In genomic region chr19:11295180-11295579, GRCh38 we compare ENCODE assay signal across 33 cellular contexts. TPM values are rescaled to one million over a fixed set of nuclear protein-coding genes. Genes with fewer than 3 reads are reported as not detected.
"Had no signal": no experiment of that assay in that cellular context is flagged by ENCODE, and none has a peak within 500 bp of the region (broad histone marks: within the 10 kb centered on the region; RNA-seq: fewer than 3 reads in every experiment).

No MANE protein-coding gene starts in this region.

- DNase-seq: activated B cell treated with CpG ODN at 0.5 μM for 24 hours; activated CD4-positive, alpha-beta memory T cell treated with anti-CD3 and anti-CD28 coated beads for 36 hours; activated CD4-positive, alpha-beta T cell treated with anti-CD3 and anti-CD28 coated beads for 4 hours; activated CD4-positive, alpha-beta T cell treated with anti-CD3 and anti-CD28 coated beads, Interleukin-2, amount 50 U/mL, for 1 hour; activated CD4-positive, CD25-positive, alpha-beta regulatory T cell treated with anti-CD3 and anti-CD28 coated beads, Interleukin-2, amount 50 U/mL, for 72 hours; activated CD8-positive, alpha-beta memory T cell treated with anti-CD3 and anti-CD28 coated beads, Interleukin-2, amount 50 U/mL, for 4 hours; activated gamma-delta T cell treated with Interleukin-2 at 50 U/mL for 16 hours; activated naive CD4-positive, alpha-beta T cell treated with anti-CD3 and anti-CD28 coated beads for 36 hours; activated T-cell treated with anti-CD3 and anti-CD28 coated beads for 4 hours; activated T-cell treated with anti-CD3 and anti-CD28 coated beads, Interleukin-2, amount 50 U/mL, for 4 hours; anterior cingulate cortex; caudate nucleus; cerebellar nuclear complex; Kasumi-1; KG1; MG63; NCI-H1048; NCI-H1105 treated with DMSO at 0.1 percent for 48 hours; NCI-H1436; NCI-H2029; NCI-H345; NCI-H524 treated with DMSO at 0.1 percent for 48 hours; NK-92 treated with Interleukin-12 subunit alpha and Interleukin-12 subunit beta, amount 100 ng/mL, for 24 hours; SIG-M5; T-cell; T-helper 17 cell; T-helper 9 cell had no signal

- H3K27me3 ChIP-seq: MG63 had no signal

- H3K36me3 ChIP-seq: MG63 had no signal

- FAIRE-seq: bronchial epithelial cell had no signal

- ATAC-seq: activated naive CD4-positive, alpha-beta T cell treated with anti-CD3 and anti-CD28 coated beads, Interleukin-2, amount 50 U/mL, for 72 hours; activated T-cell treated with anti-CD3 and anti-CD28 coated beads, Interleukin-2, amount 50 U/mL, for 4 hours; SK-N-SH treated with all-trans-retinoic acid at 6 μM for 48 hours; T-cell; T-helper 17 cell had no signal

- H3K4me3 ChIP-seq: MG63 had no signal

RNA-seq across cellular contexts. Expression of gene TSPAN16, which starts 0.8 kb away (rescaled TPM):
- total RNA-seq: activated B cell treated with CpG ODN at 0.5 μM for 24 hours; activated CD4-positive, alpha-beta memory T cell treated with anti-CD3 and anti-CD28 coated beads for 36 hours; activated naive CD4-positive, alpha-beta T cell treated with anti-CD3 and anti-CD28 coated beads for 36 hours; activated naive CD4-positive, alpha-beta T cell treated with anti-CD3 and anti-CD28 coated beads, Interleukin-2, amount 50 U/mL, for 72 hours; activated T-cell treated with anti-CD3 and anti-CD28 coated beads, Interleukin-2, amount 50 U/mL, for 4 hours; activated T-helper 1 cell treated with anti-CD3 and anti-CD28 coated beads, Interleukin-12 subunit alpha, Interleukin-12 subunit beta, Interleukin-2, Interleukin-4 antibody, amounts not matched to agents 30 ng/mL and 10 ng/mL and 1 ng/mL, durations not matched to agents 14 hours and 24 hours and 36 hours; bronchial epithelial cell; NCI-H460; SK-MEL-5; T-cell; T-helper 17 cell had no signal
